In the genomic region with DNA sequence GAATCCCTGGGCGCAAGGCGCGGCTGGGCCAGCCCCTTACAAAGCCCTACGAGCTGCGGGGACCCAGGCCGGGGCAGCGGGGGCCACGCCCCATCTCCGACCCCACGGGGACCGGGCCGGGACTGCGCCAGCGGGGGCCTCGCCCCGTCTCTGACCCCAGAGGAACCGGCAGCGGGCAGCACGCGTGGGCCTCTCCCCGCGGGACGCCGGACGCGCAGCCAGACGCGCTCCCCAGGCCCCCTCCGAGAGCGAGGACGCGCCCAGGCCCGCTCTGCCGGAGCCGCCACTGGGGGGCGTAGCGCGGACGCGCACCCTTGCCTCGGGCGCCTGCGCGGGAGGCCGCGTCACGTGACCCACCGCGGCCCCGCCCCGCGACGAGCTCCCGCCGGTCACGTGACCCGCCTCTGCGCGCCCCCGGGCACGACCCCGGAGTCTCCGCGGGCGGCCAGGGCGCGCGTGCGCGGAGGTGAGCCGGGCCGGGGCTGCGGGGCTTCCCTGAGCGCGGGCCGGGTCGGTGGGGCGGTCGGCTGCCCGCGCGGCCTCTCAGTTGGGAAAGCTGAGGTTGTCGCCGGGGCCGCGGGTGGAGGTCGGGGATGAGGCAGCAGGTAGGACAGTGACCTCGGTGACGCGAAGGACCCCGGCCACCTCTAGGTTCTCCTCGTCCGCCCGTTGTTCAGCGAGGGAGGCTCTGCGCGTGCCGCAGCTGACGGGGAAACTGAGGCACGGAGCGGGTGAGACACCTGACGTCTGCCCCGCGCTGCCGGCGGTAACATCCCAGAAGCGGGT, we compare ENCODE assay signal across 8 cellular contexts. TPM values are rescaled to one million over a fixed set of nuclear protein-coding genes. Genes with fewer than 3 reads are reported as not detected.
DNase-seq lines count a peak whose midpoint lies in the region; ATAC-seq and TF ChIP-seq lines count a peak whose summit lies in the region.

Gene GAA (plus strand): TSS at position 422 of the 786 bp plus-strand sequence. CDS start 3,006 bp downstream, outside the sequence.

- peaks cover 16% of the 10 kb centered on the region for H3K4me1 ChIP-seq in ACC112 (ENCODE audit: control insufficient read depth, insufficient read depth, low read length, unreplicated experiment)

- H3K79me2 ChIP-seq in ACC112 (ENCODE audit: control insufficient read depth, insufficient read depth, low read length, unreplicated experiment): no peaks in the 10 kb centered on the region

- intact Hi-C loops in activated CD4-positive, alpha-beta T cell treated with anti-CD3 and anti-CD28 coated beads for 36 hours (cut with DNase I, micrococcal nuclease): loop anchor here (1.0 to 10.0 kb wide), 14 partner anchors 19 to 890 kb away; partner anchors contain the start of genes EIF4A3 (in 2 of the 2), TBC1D16 (in 2 of the 2), CBX8 (in 1 of the 2) and CCDC40 (in 1 of the 2)

- H3K4me3 Mint-ChIP-seq in activated CD4-positive, alpha-beta T cell treated with anti-CD3 and anti-CD28 coated beads for 36 hours: peak within 1 kb of the TSS; percentile 84

- H3K4me3 ChIP-seq in ACC112 (ENCODE audit: low read depth, low read length): peak within 1 kb of the TSS; percentile 94
- H3K4me3 ChIP-seq in choroid plexus epithelial cell (ENCODE audit: low read depth, low read length): peak within 1 kb of the TSS; percentile 87

- H3K27ac ChIP-seq in ACC112 (ENCODE audit: low read depth, low read length): no peak within 1 kb of the TSS
- H3K27ac ChIP-seq in layer of hippocampus (ENCODE audit: low read depth, low read length): peak within 1 kb of the TSS; percentile 83

- ATAC-seq in GM18520 (IDR thresholded peaks at IDR 0.05; ENCODE audit: unreplicated experiment) (peak; percentile 65), HG03108 (IDR thresholded peaks at IDR 0.05; ENCODE audit: unreplicated experiment) (peak; percentile 68)
- ATAC-seq in activated CD4-positive, alpha-beta T cell treated with anti-CD3 and anti-CD28 coated beads for 36 hours: peak; percentile 89

- peak within 1 kb of the TSS; percentile 92 for H2AFZ ChIP-seq in ACC112 (ENCODE audit: low read length, unreplicated experiment)

- POLR2A ChIA-PET in activated CD4-positive, alpha-beta T cell treated with anti-CD3 and anti-CD28 coated beads for 36 hours (lab: Charles Lee): interaction anchor here (0.6 to 1.4 kb wide), 3 partner anchors 43 to 85 kb away, joined by 3 to 6 read pairs (median 4); no protein-coding TSS in a partner anchor

- H3K27me3 Mint-ChIP-seq in activated CD4-positive, alpha-beta T cell treated with anti-CD3 and anti-CD28 coated beads for 36 hours: no peaks in the 10 kb centered on the region

- H3K36me3 Mint-ChIP-seq in activated CD4-positive, alpha-beta T cell treated with anti-CD3 and anti-CD28 coated beads for 36 hours (ENCODE audit: low read depth): no peaks in the 10 kb centered on the region

- no peaks in the 10 kb centered on the region for H3K9me3 Mint-ChIP-seq in activated CD4-positive, alpha-beta T cell treated with anti-CD3 and anti-CD28 coated beads for 36 hours (ENCODE audit: low read depth)

- TF ChIP-seq CTCF in choroid plexus epithelial cell (conservative IDR thresholded peaks at IDR 0.05; ENCODE audit: low read depth, low read length): peak; percentile 56

- CTCF ChIA-PET in activated CD4-positive, alpha-beta T cell treated with anti-CD3 and anti-CD28 coated beads for 36 hours (lab: Charles Lee): interaction anchor here (0.6 to 2.2 kb wide), 30 partner anchors 8 to 837 kb away, joined by 3 to 7 read pairs (median 4); no protein-coding TSS in a partner anchor

- H3K4me1 Mint-ChIP-seq in activated CD4-positive, alpha-beta T cell treated with anti-CD3 and anti-CD28 coated beads for 36 hours: peaks cover 26% of the 10 kb centered on the region

- peak within 1 kb of the TSS; percentile 68 for H3K27ac Mint-ChIP-seq in activated CD4-positive, alpha-beta T cell treated with anti-CD3 and anti-CD28 coated beads for 36 hours

- H3K36me3 ChIP-seq in ACC112 (ENCODE audit: insufficient read depth, low read length): no peaks in the 10 kb centered on the region

- DNase-seq in NCI-H510A (lab: John Stamatoyannopoulos, UW) (peak; percentile 77), choroid plexus epithelial cell (ENCODE audit: low read depth) (peak; percentile 80)
- DNase-seq in activated CD4-positive, alpha-beta T cell treated with anti-CD3 and anti-CD28 coated beads for 36 hours: peak; percentile 93
- peak; percentile 83 to 89 for DNase-seq in stimulated activated CD4-positive, alpha-beta T cell treated with anti-CD3 and anti-CD28 coated beads, Interleukin-1b, Interleukin-23, amount 100 ng/mL, for 4 hours (ENCODE audit: low read depth in 2 of 2)

- no peaks in the 10 kb centered on the region for H3K27me3 ChIP-seq in ACC112 (ENCODE audit: insufficient read depth, low read length)
- H3K27me3 ChIP-seq in layer of hippocampus (ENCODE audit: control insufficient read depth, insufficient read depth, low read length): no peaks in the 10 kb centered on the region

RNA-seq across cellular contexts. Expression of gene GAA, which starts in this region (rescaled TPM):
- 10 to 100 TPM; 28.4 to 32.8 TPM for total RNA-seq in activated CD4-positive, alpha-beta T cell treated with anti-CD3 and anti-CD28 coated beads for 36 hours
